1 cellular context compared by ENCODE assay signal in genomic region chr2:11303290-11304013, GRCh38.
TF ChIP-seq lines count a peak whose summit lies in the region.

No MANE protein-coding gene starts in this region.

TF ChIP-seq in K562, 482 proteins besides CTCF, POLR2A, EP300 and RAD21 (continues in another document):
- TF ChIP-seq GABPB1 (CRISPR knock-in tag; IDR thresholded peaks at IDR 0.05): no peak
- peak; percentile 71 for TF ChIP-seq SMARCA4 (IDR thresholded peaks at IDR 0.05)
- no peak for TF ChIP-seq ZBTB12 (CRISPR knock-in tag; IDR thresholded peaks at IDR 0.05)
- no peak for TF ChIP-seq C11orf30 (IDR thresholded peaks at IDR 0.05; ENCODE audit: low read depth)
- no peak for TF ChIP-seq KLF16 (IDR thresholded peaks at IDR 0.05)
- TF ChIP-seq ZNF384 (IDR thresholded peaks at IDR 0.05; ENCODE audit: low read depth, low read length): 0 out of 2 replicates have a peak, but pooled peaks have one; percentile 34
- no peak for TF ChIP-seq ELK1 (CRISPR knock-in tag; IDR thresholded peaks at IDR 0.05)
- no peak for TF ChIP-seq ZNF12 (CRISPR knock-in tag; IDR thresholded peaks at IDR 0.05)
- peak; percentile 43; the same call in 1 of the 2 replicates for TF ChIP-seq PKNOX1 (IDR thresholded peaks at IDR 0.05)
- peak; percentile 38 for TF ChIP-seq DACH1 (IDR thresholded peaks at IDR 0.05; ENCODE audit: partially characterized antibody)
- TF ChIP-seq MBD2 (IDR thresholded peaks at IDR 0.05; ENCODE audit: borderline replicate concordance, low read depth): no peak
- no peak for TF ChIP-seq CREB5 (CRISPR knock-in tag; IDR thresholded peaks at IDR 0.05)
- TF ChIP-seq HNRNPK (IDR thresholded peaks at IDR 0.05; ENCODE audit: low read depth, low read length, poor library complexity, severe bottlenecking): no peak
- no peak for TF ChIP-seq CXXC5 (CRISPR knock-in tag; IDR thresholded peaks at IDR 0.05)
- TF ChIP-seq DIDO1 (tag; IDR thresholded peaks at IDR 0.05; ENCODE audit: low read depth): no peak
- no peak for TF ChIP-seq ZBTB17 (CRISPR knock-in tag; IDR thresholded peaks at IDR 0.05)
- TF ChIP-seq FOSL1 (tag; conservative IDR thresholded peaks at IDR 0.05): 0 out of 2 replicates have a peak, but pooled peaks have one; percentile 25
- TF ChIP-seq ARHGAP35 (IDR thresholded peaks at IDR 0.05; ENCODE audit: partially characterized antibody): no peak
- TF ChIP-seq ZNF75A (CRISPR knock-in tag; IDR thresholded peaks at IDR 0.05): no peak
- TF ChIP-seq U2AF2 (optimal IDR thresholded peaks at IDR 0.05; ENCODE audit: low read depth, low read length): no peak
- no peak for TF ChIP-seq JUND (IDR thresholded peaks at IDR 0.05; ENCODE audit: borderline replicate concordance, low read depth, low read length)
- TF ChIP-seq JUND (tag; IDR thresholded peaks at IDR 0.05; ENCODE audit: borderline replicate concordance, low read depth, low read length): no peak
- TF ChIP-seq FOXM1 (IDR thresholded peaks at IDR 0.05; ENCODE audit: low read depth): peak; percentile 41; the same call in 1 of the 2 replicates
- TF ChIP-seq FOXM1 (CRISPR knock-in tag; IDR thresholded peaks at IDR 0.05; ENCODE audit: low read depth): no peak
- peak; percentile 77; the same call in 1 of the 2 replicates for TF ChIP-seq NR4A1 (CRISPR knock-in tag; IDR thresholded peaks at IDR 0.05)
- TF ChIP-seq NR4A1 (tag; IDR thresholded peaks at IDR 0.05): no peak
- TF ChIP-seq SRF (CRISPR knock-in tag; IDR thresholded peaks at IDR 0.05): no peak
- no peak for TF ChIP-seq MTA1 (IDR thresholded peaks at IDR 0.05; ENCODE audit: borderline replicate concordance)
- no peak for TF ChIP-seq ZBTB33 (CRISPR knock-in tag; IDR thresholded peaks at IDR 0.05)
- TF ChIP-seq CBX8 (IDR thresholded peaks at IDR 0.05; ENCODE audit: borderline replicate concordance, extremely low read depth, low read depth, low read length, poor library complexity, severe bottlenecking): no peak
- TF ChIP-seq RCOR1 (IDR thresholded peaks at IDR 0.05; ENCODE audit: borderline replicate concordance in 1 of 2, low read depth in 2 of 2, low read length in 2 of 2): peak in 1 of 2 experiments; percentile 54; a peak in 1 of 4 replicates
- no peak for TF ChIP-seq TCF7L2 (IDR thresholded peaks at IDR 0.05; ENCODE audit: low read depth, low read length)
- TF ChIP-seq SAFB (IDR thresholded peaks at IDR 0.05; ENCODE audit: borderline replicate concordance, low read depth, low read length): no peak
- no peak for TF ChIP-seq ADNP (tag; IDR thresholded peaks at IDR 0.05)
- TF ChIP-seq ZNF511 (CRISPR knock-in tag; IDR thresholded peaks at IDR 0.05): no peak
- no peak for TF ChIP-seq SMC3 (conservative IDR thresholded peaks at IDR 0.05; ENCODE audit: insufficient read depth, low read depth, low read length)
- peak; percentile 52 for TF ChIP-seq TAL1 (IDR thresholded peaks at IDR 0.05)
- TF ChIP-seq MAX (CRISPR knock-in tag; IDR thresholded peaks at IDR 0.05): no peak
- TF ChIP-seq EWSR1 (IDR thresholded peaks at IDR 0.05; ENCODE audit: borderline replicate concordance, low read depth, partially characterized antibody): no peak
- no peak for TF ChIP-seq BCLAF1 (IDR thresholded peaks at IDR 0.05; ENCODE audit: borderline replicate concordance in 1 of 2, control insufficient read depth in 1 of 2, low read depth in 2 of 2, low read length in 1 of 2)
- no peak for TF ChIP-seq ETS1 (conservative IDR thresholded peaks at IDR 0.05; ENCODE audit: control insufficient read depth, low read depth, low read length)
- TF ChIP-seq ARID1B (IDR thresholded peaks at IDR 0.05): peak; percentile 82
- no peak for TF ChIP-seq ZBTB43 (CRISPR knock-in tag; IDR thresholded peaks at IDR 0.05)
- TF ChIP-seq THAP7 (CRISPR knock-in tag; IDR thresholded peaks at IDR 0.05): no peak
- TF ChIP-seq CREB1 (IDR thresholded peaks at IDR 0.05): no peak
- no peak for TF ChIP-seq CREB1 (CRISPR knock-in tag; IDR thresholded peaks at IDR 0.05)
- no peak for TF ChIP-seq ZNF518B (CRISPR knock-in tag; IDR thresholded peaks at IDR 0.05)
- no peak for TF ChIP-seq KDM5B (IDR thresholded peaks at IDR 0.05; ENCODE audit: insufficient replicate concordance, low read depth, low read length)
